In genomic region chr1:85289207-85289847, GRCh38 we compare ENCODE assay signal across 9 cellular contexts. TPM values are rescaled to one million over a fixed set of nuclear protein-coding genes. Genes with fewer than 3 reads are reported as not detected.
DNase-seq lines count a peak whose midpoint lies in the region; ATAC-seq and TF ChIP-seq lines count a peak whose summit lies in the region.
"Had no signal": no experiment of that assay in that cellular context is flagged by ENCODE, and none has a peak within 500 bp of the region (broad histone marks: within the 10 kb centered on the region; RNA-seq: fewer than 3 reads in every experiment).

No MANE protein-coding gene starts in this region.

- no peak for DNase-seq in activated CD4-positive, CD25-positive, alpha-beta regulatory T cell treated with anti-CD3 and anti-CD28 coated beads, Interleukin-2, amount 50 U/mL, for 72 hours
- DNase-seq in astrocyte of the cerebellum (ENCODE audit: low read depth) (peak; percentile 81), smooth muscle cell (lab: John Stamatoyannopoulos, UW; ENCODE audit: unreplicated experiment) (no peak), GM19240 (ENCODE audit: insufficient read length, low spot score) (no peak), spleen (no peak)

- H4K20me1 ChIP-seq in smooth muscle cell (ENCODE audit: low read depth): no peaks in the 10 kb centered on the region

- no peak overlapping the region for H2AFZ ChIP-seq in smooth muscle cell (ENCODE audit: low read depth)

- peak overlapping the region; percentile 29 for H3K4me2 ChIP-seq in smooth muscle cell

- H3K9me3 ChIP-seq in smooth muscle cell (replicated peaks; ENCODE audit: low read depth) (no peaks in the 10 kb centered on the region), spleen (no peaks in the 10 kb centered on the region)

- 67% methylated on average over 9 of the region's 9 CpGs for WGBS in smooth muscle cell (ENCODE audit: low lambda C conversion rate)
- WGBS in spleen, 5 donors: 83 to 88% (median 85%) methylated on average over 9 of the region's 9 CpGs

- H3K4me1 ChIP-seq in smooth muscle cell (ENCODE audit: low read depth) (peaks cover 3% of the 10 kb centered on the region), spleen (peaks cover 0 to 16% (median 0%) of the 10 kb centered on the region in 6 donors)

- no peaks in the 10 kb centered on the region for H3K79me2 ChIP-seq in smooth muscle cell (ENCODE audit: low read depth)

- H3K9ac ChIP-seq in smooth muscle cell (ENCODE audit: low read depth): no peak overlapping the region

- H3K27me3 Mint-ChIP-seq in IgD-negative memory B cell: no peaks in the 10 kb centered on the region
- H3K27me3 Mint-ChIP-seq: dendritic cell treated with granulocyte-macrophage colony-stimulating factor and Interleukin-4, amounts not matched to agents 40 ng/mL and 50 ng/mL, for 4 days had no signal

- in situ Hi-C loops in astrocyte of the cerebellum (cut with HindIII; ENCODE audit: low sequenced_read_pairs): no loop called here

- H3K4me3 ChIP-seq in astrocyte of the cerebellum (ENCODE audit: low read depth, low read length) (no peak overlapping the region), smooth muscle cell (no peak overlapping the region), spleen (no peak overlapping the region)

- no peaks in the 10 kb centered on the region for H3F3A ChIP-seq in smooth muscle cell (ENCODE audit: low read depth)

- peak overlapping the region in 2 of 3 donors; percentile 91 to 99 for H3K27ac Mint-ChIP-seq in IgD-negative memory B cell
- H3K27ac Mint-ChIP-seq: dendritic cell treated with granulocyte-macrophage colony-stimulating factor and Interleukin-4, amounts not matched to agents 40 ng/mL and 50 ng/mL, for 4 days had no signal

- peak; percentile 73 to 84 for ATAC-seq in activated CD4-positive, CD25-positive, alpha-beta regulatory T cell treated with anti-CD3 and anti-CD28 coated beads, Interleukin-2, amount 50 U/mL, for 24 hours
- no peak for ATAC-seq in HG03469 (IDR thresholded peaks at IDR 0.05; ENCODE audit: unreplicated experiment)

- H3K4me1 Mint-ChIP-seq in IgD-negative memory B cell: peaks cover 14 to 44% (median 20%) of the 10 kb centered on the region in 3 donors

- H3K27me3 ChIP-seq in smooth muscle cell (ENCODE audit: low read depth) (no peaks in the 10 kb centered on the region), spleen (replicated peaks in 1 of 7) (no peaks in the 10 kb centered on the region)

- H3K9me3 Mint-ChIP-seq in IgD-negative memory B cell: no peaks in the 10 kb centered on the region
- H3K9me3 Mint-ChIP-seq: dendritic cell treated with granulocyte-macrophage colony-stimulating factor and Interleukin-4, amounts not matched to agents 40 ng/mL and 50 ng/mL, for 4 days had no signal

- H3K36me3 ChIP-seq in smooth muscle cell (ENCODE audit: low read depth) (no peaks in the 10 kb centered on the region), spleen (peaks cover 0 to 5% (median 0%) of the 10 kb centered on the region in 6 donors)

- H3K27ac ChIP-seq in smooth muscle cell (ENCODE audit: low read depth): peak overlapping the region; percentile 38
- H3K27ac ChIP-seq in spleen: peak overlapping the region in 2 of 8 donors; percentile 9 to 18

- H3K36me3 Mint-ChIP-seq in IgD-negative memory B cell: peaks cover 5% of the 10 kb centered on the region

- TF ChIP-seq CTCF in astrocyte of the cerebellum (IDR thresholded peaks at IDR 0.05; ENCODE audit: low read depth, low read length, missing control alignments): no peak
- TF ChIP-seq CTCF in smooth muscle cell (IDR thresholded peaks at IDR 0.05; ENCODE audit: borderline replicate concordance, insufficient read depth, poor library complexity, severe bottlenecking): no peak
- no peak for TF ChIP-seq CTCF in spleen (IDR thresholded peaks at IDR 0.05 in 8 of 11, conservative IDR thresholded peaks at IDR 0.05 in 3 of 11)

- peak overlapping the region in 3 of 4 donors; percentile 69 to 91 (median 88) for H3K4me3 Mint-ChIP-seq in IgD-negative memory B cell
- H3K4me3 Mint-ChIP-seq: dendritic cell treated with granulocyte-macrophage colony-stimulating factor and Interleukin-4, amounts not matched to agents 40 ng/mL and 50 ng/mL, for 4 days had no signal

- intact Hi-C loops in spleen (cut with DNase I; ENCODE audit: low total_unique reads): no loop called here

- TF ChIP-seq POLR2A in spleen (IDR thresholded peaks at IDR 0.05): no peak

RNA-seq across cellular contexts. Expression of gene BCL10, which starts 12.9 kb away (rescaled TPM):
- polyA plus RNA-seq in IgD-negative memory B cell (47.0 TPM), smooth muscle cell (21.4 and 27.2 TPM in 2 replicates), spleen (10 to 100 TPM; 10.5 to 14.4 (median 11.0) TPM)
- total RNA-seq in smooth muscle cell (34.3 and 41.4 TPM in 2 replicates), spleen (10 to 100 TPM; 27.4 to 45.1 (median 38.1) TPM)

RNA-seq across cellular contexts. Expression of gene C1orf52, which starts 29.9 kb away (rescaled TPM):
- polyA plus RNA-seq in IgD-negative memory B cell (22.3 TPM), smooth muscle cell (45.0 and 46.4 TPM in 2 replicates), spleen (10 to 100 TPM; 19.6 to 29.7 (median 24.8) TPM)
- total RNA-seq in smooth muscle cell (30.7 and 39.4 TPM in 2 replicates), spleen (10 to 100 TPM; 16.2 to 28.4 (median 21.1) TPM)
